Comparison of ENCODE assay signal across 12 cellular contexts in the genomic region with DNA sequence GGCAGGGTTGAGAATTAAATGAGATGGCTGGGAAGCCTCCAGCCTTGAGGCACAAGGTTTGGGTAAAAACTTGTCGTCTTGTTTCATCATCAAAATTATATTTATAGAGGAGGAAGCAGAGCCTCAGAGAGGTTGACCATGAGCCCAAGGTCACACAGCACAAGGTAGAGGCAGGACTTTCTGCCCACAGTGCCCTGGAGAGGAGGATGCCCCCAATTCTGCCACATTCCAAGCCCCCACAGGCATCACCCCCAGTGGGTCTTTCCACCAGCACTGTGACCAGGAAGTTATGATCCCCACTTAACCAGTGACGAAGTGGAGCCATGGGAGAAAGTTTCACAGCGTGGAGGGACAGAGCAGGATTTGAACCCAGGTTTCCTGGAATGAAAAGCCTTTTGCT.
DNase-seq lines count a peak whose midpoint lies in the region; ATAC-seq and TF ChIP-seq lines count a peak whose summit lies in the region.
"Had no signal": no experiment of that assay in that cellular context is flagged by ENCODE, and none has a peak within 500 bp of the region (broad histone marks: within the 10 kb centered on the region; RNA-seq: fewer than 3 reads in every experiment).

No MANE protein-coding gene starts in this region.

- H3K9me3 ChIP-seq in BLaER1 = no peaks in the 10 kb centered on the region

- TF ChIP-seq CTCF in coronary artery (IDR thresholded peaks at IDR 0.05) (no peak), GM20000 (IDR thresholded peaks at IDR 0.05; ENCODE audit: extremely low read depth, missing control alignments) (no peak)

- H3K27me3 ChIP-seq in BLaER1 = no peaks in the 10 kb centered on the region

- H3K27ac Mint-ChIP-seq in activated CD4-positive, alpha-beta memory T cell treated with anti-CD3 and anti-CD28 coated beads, Interleukin-2, amount 10 ng/mL, durations not matched to agents 7 days and 5 days = no peak overlapping the region
- H3K27ac Mint-ChIP-seq in activated CD4-positive, alpha-beta memory T cell treated with anti-CD3 and anti-CD28 coated beads for 36 hours = no peak overlapping the region
- no peak overlapping the region for H3K27ac Mint-ChIP-seq in activated naive CD8-positive, alpha-beta T cell treated with anti-CD3 and anti-CD28 coated beads, Interleukin-2, amount 50 U/mL, for 24 hours
- H3K27ac Mint-ChIP-seq: CD4-positive, CD25-positive, alpha-beta regulatory T cell had no signal

- POLR2A ChIA-PET in activated CD4-positive, alpha-beta memory T cell treated with anti-CD3 and anti-CD28 coated beads, Interleukin-2, amount 10 ng/mL, durations not matched to agents 7 days and 5 days (lab: Charles Lee) = no interaction called here
- POLR2A ChIA-PET in activated CD4-positive, alpha-beta memory T cell treated with anti-CD3 and anti-CD28 coated beads for 36 hours (lab: Charles Lee) = no interaction called here

- H3K4me3 Mint-ChIP-seq in activated CD4-positive, alpha-beta memory T cell treated with anti-CD3 and anti-CD28 coated beads, Interleukin-2, amount 10 ng/mL, durations not matched to agents 7 days and 5 days = no peak overlapping the region
- no peak overlapping the region for H3K4me3 Mint-ChIP-seq in activated CD4-positive, alpha-beta memory T cell treated with anti-CD3 and anti-CD28 coated beads for 36 hours
- no peak overlapping the region for H3K4me3 Mint-ChIP-seq in activated naive CD8-positive, alpha-beta T cell treated with anti-CD3 and anti-CD28 coated beads, Interleukin-2, amount 50 U/mL, for 24 hours
- H3K4me3 Mint-ChIP-seq: CD4-positive, CD25-positive, alpha-beta regulatory T cell had no signal

- no peaks in the 10 kb centered on the region for H3K36me3 ChIP-seq in BLaER1

- no peak overlapping the region for H3K9ac ChIP-seq in BLaER1
- H3K9ac ChIP-seq: GM23248 had no signal

- peak; percentile 2 for DNase-seq in activated CD4-positive, alpha-beta memory T cell treated with anti-CD3 and anti-CD28 coated beads, Interleukin-2, amount 10 ng/mL, durations not matched to agents 7 days and 5 days
- no peak for DNase-seq in activated CD4-positive, alpha-beta memory T cell treated with anti-CD3 and anti-CD28 coated beads for 36 hours
- peak; percentile 19 for DNase-seq in coronary artery (ENCODE audit: low spot score)
- DNase-seq in posterior vena cava (ENCODE audit: low spot score) = peak; percentile 43
- DNase-seq in activated naive CD8-positive, alpha-beta T cell treated with anti-CD3 and anti-CD28 coated beads, Interleukin-2, amount 50 U/mL, for 24 hours = no peak
- DNase-seq in GM20000 (ENCODE audit: low spot score) = no peak
- DNase-seq: CD4-positive, CD25-positive, alpha-beta regulatory T cell; DMS53; GM23248 had no signal

- H3K27ac ChIP-seq in BLaER1 = peak overlapping the region; percentile 26; the same call in 1 of the 2 replicates
- no peak overlapping the region for H3K27ac ChIP-seq in coronary artery
- H3K27ac ChIP-seq: 22Rv1, GM23248 had no signal

- no peaks in the 10 kb centered on the region for H3K4me1 Mint-ChIP-seq in activated CD4-positive, alpha-beta memory T cell treated with anti-CD3 and anti-CD28 coated beads, Interleukin-2, amount 10 ng/mL, durations not matched to agents 7 days and 5 days
- no peaks in the 10 kb centered on the region for H3K4me1 Mint-ChIP-seq in activated CD4-positive, alpha-beta memory T cell treated with anti-CD3 and anti-CD28 coated beads for 36 hours (ENCODE audit: low read depth)
- H3K4me1 Mint-ChIP-seq in activated naive CD8-positive, alpha-beta T cell treated with anti-CD3 and anti-CD28 coated beads, Interleukin-2, amount 50 U/mL, for 24 hours = no peaks in the 10 kb centered on the region
- H3K4me1 Mint-ChIP-seq: CD4-positive, CD25-positive, alpha-beta regulatory T cell had no signal

- peaks cover 73% of the 10 kb centered on the region for H3K4me1 ChIP-seq in BLaER1

- H3K9me3 Mint-ChIP-seq in activated CD4-positive, alpha-beta memory T cell treated with anti-CD3 and anti-CD28 coated beads, Interleukin-2, amount 10 ng/mL, durations not matched to agents 7 days and 5 days = no peaks in the 10 kb centered on the region
- no peaks in the 10 kb centered on the region for H3K9me3 Mint-ChIP-seq in activated CD4-positive, alpha-beta memory T cell treated with anti-CD3 and anti-CD28 coated beads for 36 hours
- H3K9me3 Mint-ChIP-seq in activated naive CD8-positive, alpha-beta T cell treated with anti-CD3 and anti-CD28 coated beads, Interleukin-2, amount 50 U/mL, for 24 hours = no peaks in the 10 kb centered on the region
- H3K9me3 Mint-ChIP-seq: CD4-positive, CD25-positive, alpha-beta regulatory T cell had no signal

- no peaks in the 10 kb centered on the region for H3K36me3 Mint-ChIP-seq in activated CD4-positive, alpha-beta memory T cell treated with anti-CD3 and anti-CD28 coated beads, Interleukin-2, amount 10 ng/mL, durations not matched to agents 7 days and 5 days (ENCODE audit: low read depth)
- no peaks in the 10 kb centered on the region for H3K36me3 Mint-ChIP-seq in activated CD4-positive, alpha-beta memory T cell treated with anti-CD3 and anti-CD28 coated beads for 36 hours
- no peaks in the 10 kb centered on the region for H3K36me3 Mint-ChIP-seq in activated naive CD8-positive, alpha-beta T cell treated with anti-CD3 and anti-CD28 coated beads, Interleukin-2, amount 50 U/mL, for 24 hours (ENCODE audit: low read depth)
- H3K36me3 Mint-ChIP-seq: CD4-positive, CD25-positive, alpha-beta regulatory T cell had no signal

- peak overlapping the region; percentile 82 for H3K4me2 ChIP-seq in BLaER1

- no peaks in the 10 kb centered on the region for H4K20me1 ChIP-seq in BLaER1

- H3K27me3 Mint-ChIP-seq in activated CD4-positive, alpha-beta memory T cell treated with anti-CD3 and anti-CD28 coated beads, Interleukin-2, amount 10 ng/mL, durations not matched to agents 7 days and 5 days = no peaks in the 10 kb centered on the region
- peaks cover 7% of the 10 kb centered on the region for H3K27me3 Mint-ChIP-seq in activated CD4-positive, alpha-beta memory T cell treated with anti-CD3 and anti-CD28 coated beads for 36 hours
- H3K27me3 Mint-ChIP-seq in activated naive CD8-positive, alpha-beta T cell treated with anti-CD3 and anti-CD28 coated beads, Interleukin-2, amount 50 U/mL, for 24 hours = peaks cover 11% of the 10 kb centered on the region
- H3K27me3 Mint-ChIP-seq: CD4-positive, CD25-positive, alpha-beta regulatory T cell had no signal

- intact Hi-C loops in activated CD4-positive, alpha-beta memory T cell treated with anti-CD3 and anti-CD28 coated beads for 36 hours (cut with micrococcal nuclease) = no loop called here
- intact Hi-C loops in posterior vena cava (cut with DNase I) = no loop called here

- CTCF ChIA-PET in activated CD4-positive, alpha-beta memory T cell treated with anti-CD3 and anti-CD28 coated beads, Interleukin-2, amount 10 ng/mL, durations not matched to agents 7 days and 5 days (lab: Charles Lee) = no interaction called here
- CTCF ChIA-PET in activated CD4-positive, alpha-beta memory T cell treated with anti-CD3 and anti-CD28 coated beads for 36 hours (lab: Charles Lee) = no interaction called here

- H3K4me3 ChIP-seq in BLaER1 (no peak overlapping the region), coronary artery (no peak overlapping the region)
- H3K4me3 ChIP-seq: GM23248 had no signal

- no peak for ATAC-seq in activated naive CD8-positive, alpha-beta T cell treated with anti-CD3 and anti-CD28 coated beads, Interleukin-2, amount 50 U/mL, for 24 hours
- no peak for ATAC-seq in HG02973 (IDR thresholded peaks at IDR 0.05; ENCODE audit: unreplicated experiment)

Comparison
In these comparisons a context has a peak if more than half of its experiments do, and no peak if none do; other contexts are left out.
1. DNase-seq: peak in activated CD4-positive, alpha-beta memory T cell treated with anti-CD3 and anti-CD28 coated beads, Interleukin-2, amount 10 ng/mL, durations not matched to agents 7 days and 5 days (single experiment), coronary artery (single experiment) and posterior vena cava (single experiment); none in activated CD4-positive, alpha-beta memory T cell treated with anti-CD3 and anti-CD28 coated beads for 36 hours (single experiment), activated naive CD8-positive, alpha-beta T cell treated with anti-CD3 and anti-CD28 coated beads, Interleukin-2, amount 50 U/mL, for 24 hours (single experiment) and GM20000 (single experiment).